1 cellular context compared by ENCODE assay signal in the genomic region with DNA sequence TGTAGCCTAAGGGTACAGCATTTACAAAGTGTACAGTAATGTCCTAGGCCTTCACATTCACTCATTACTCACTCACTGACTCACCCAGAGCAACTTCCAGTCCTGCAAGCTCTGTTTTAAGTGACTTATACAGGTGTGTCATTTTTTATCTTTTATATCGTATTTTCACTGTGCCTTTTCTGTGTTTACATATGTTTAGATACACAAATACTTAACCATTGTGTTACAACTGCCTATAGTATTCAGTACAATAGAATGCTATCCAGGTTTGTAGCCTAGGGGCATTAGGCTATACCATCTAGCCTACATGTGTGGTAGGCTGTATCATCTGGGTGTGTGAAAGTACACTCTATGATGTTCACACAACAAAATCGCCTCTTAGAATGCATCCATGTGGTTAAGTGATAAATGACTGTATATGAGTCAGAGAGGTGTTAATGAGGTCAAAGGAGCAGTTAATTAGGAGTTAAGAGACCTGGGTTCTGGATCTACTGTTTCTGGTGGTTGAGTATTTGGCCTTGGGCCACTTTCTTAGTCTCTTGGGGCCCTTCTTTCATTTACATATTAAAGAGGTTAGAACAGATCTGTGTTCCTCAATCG.
TF ChIP-seq lines count a peak whose summit lies in the region.

No MANE protein-coding gene starts in this region.

TF ChIP-seq in IMR-90, 13 proteins besides CTCF, POLR2A, EP300 and RAD21:
- no peak for TF ChIP-seq CEBPB (IDR thresholded peaks at IDR 0.05; ENCODE audit: low read depth, low read length)
TF ChIP-seq in IMR-90: peak in this region for 0.
